ENCODE assay signal across 16 cellular contexts in genomic region chr7:45651540-45651939, GRCh38.
DNase-seq lines count a peak whose midpoint lies in the region; FAIRE-seq and TF ChIP-seq lines count a peak whose summit lies in the region.
"Had no signal": no experiment of that assay in that cellular context is flagged by ENCODE, and none has a peak within 500 bp of the region (broad histone marks: within the 10 kb centered on the region; RNA-seq: fewer than 3 reads in every experiment).

No MANE protein-coding gene starts in this region.

- DNase-seq in AG08396 (ENCODE audit: low spot score) (peak; percentile 0), GM12891 (ENCODE audit: insufficient read length, low spot score) (no peak), endothelial cell (ENCODE audit: low spot score) (no peak), osteocyte (ENCODE audit: extremely low spot score, unreplicated experiment) (peak; percentile 65), iPS-NIHi7 (ENCODE audit: extremely low spot score) (no peak)
- DNase-seq in activated naive CD4-positive, alpha-beta T cell (lab: John Stamatoyannopoulos, UW), result no peak
- DNase-seq in stimulated activated naive CD4-positive, alpha-beta T cell (lab: John Stamatoyannopoulos, UW), result no peak
- DNase-seq: BE2C; CD4-positive, alpha-beta memory T cell; DMS79 treated with DMSO at 0.1 percent for 48 hours; GF-D8; GM23248; HCEC 1CT had no signal

- H3K27ac Mint-ChIP-seq in endothelial cell (ENCODE audit: unreplicated experiment), result peak overlapping the region; percentile 93
- no peak overlapping the region for H3K27ac Mint-ChIP-seq in osteocyte (ENCODE audit: unreplicated experiment)
- H3K27ac Mint-ChIP-seq: CD14-positive monocyte; CD4-positive, alpha-beta memory T cell had no signal

- H3K9me3 Mint-ChIP-seq in endothelial cell (ENCODE audit: unreplicated experiment), result no peaks in the 10 kb centered on the region
- H3K9me3 Mint-ChIP-seq in osteocyte (ENCODE audit: unreplicated experiment), result no peaks in the 10 kb centered on the region
- H3K9me3 Mint-ChIP-seq: CD4-positive, alpha-beta memory T cell had no signal

- FAIRE-seq in GM12891 (lab: Jason Lieb, UNC), result no peak
- FAIRE-seq: GM19239, H54 had no signal

- H3K27me3 Mint-ChIP-seq in endothelial cell (ENCODE audit: unreplicated experiment) (peaks cover 6% of the 10 kb centered on the region), osteocyte (ENCODE audit: unreplicated experiment) (no peaks in the 10 kb centered on the region)

- H3K36me3 Mint-ChIP-seq in endothelial cell (ENCODE audit: low read depth, unreplicated experiment) (peaks cover 35% of the 10 kb centered on the region), osteocyte (ENCODE audit: unreplicated experiment) (no peaks in the 10 kb centered on the region)
- H3K36me3 Mint-ChIP-seq: CD14-positive monocyte; CD4-positive, alpha-beta memory T cell had no signal

- TF ChIP-seq CTCF in endothelial cell (IDR thresholded peaks at IDR 0.05; ENCODE audit: unreplicated experiment) (no peak), osteocyte (IDR thresholded peaks at IDR 0.05) (no peak)

- no peak for TF ChIP-seq POLR2A in GM12891 (IDR thresholded peaks at IDR 0.05; ENCODE audit: low read depth, low read length)

- H3K4me1 Mint-ChIP-seq in endothelial cell (ENCODE audit: unreplicated experiment), result peaks cover 32% of the 10 kb centered on the region
- no peaks in the 10 kb centered on the region for H3K4me1 Mint-ChIP-seq in osteocyte (ENCODE audit: unreplicated experiment)
- H3K4me1 Mint-ChIP-seq: CD14-positive monocyte; CD4-positive, alpha-beta memory T cell had no signal

- H3K4me3 Mint-ChIP-seq in endothelial cell (ENCODE audit: unreplicated experiment) (peak overlapping the region; percentile 38), osteocyte (ENCODE audit: unreplicated experiment) (no peak overlapping the region)
- H3K4me3 Mint-ChIP-seq: CD14-positive monocyte; CD4-positive, alpha-beta memory T cell had no signal

TF ChIP-seq in GM12891, 5 proteins besides CTCF, POLR2A, EP300 and RAD21:
- peak; percentile 60; the same call in 1 of the 2 replicates for TF ChIP-seq SPI1 (IDR thresholded peaks at IDR 0.05; ENCODE audit: low read depth, low read length)
- no peak for TF ChIP-seq TAF1 (IDR thresholded peaks at IDR 0.05; ENCODE audit: low read depth, low read length)

Comparison
In these comparisons a context has a peak if more than half of its experiments do, and no peak if none do; other contexts are left out.
1. DNase-seq: peak in AG08396 (single experiment) and osteocyte (single experiment); none in GM12891 (single experiment), endothelial cell (single experiment), activated naive CD4-positive, alpha-beta T cell (0 of 4), stimulated activated naive CD4-positive, alpha-beta T cell (0 of 6) and iPS-NIHi7 (single experiment).